Comparison of ENCODE assay signal across 1 cellular context in genomic region chr3:120469440-120470415, GRCh38.
TF ChIP-seq lines count a peak whose summit lies in the region.

No MANE protein-coding gene starts in this region.

TF ChIP-seq in HCT116, 20 proteins besides CTCF, POLR2A, EP300 and RAD21 (continued from another document):
- TF ChIP-seq REST (IDR thresholded peaks at IDR 0.05; ENCODE audit: low read depth): no peak
- TF ChIP-seq SRF (IDR thresholded peaks at IDR 0.05; ENCODE audit: low read depth): peak; percentile 91
- TF ChIP-seq FOSL1 (IDR thresholded peaks at IDR 0.05; ENCODE audit: low read depth): peak; percentile 82
- TF ChIP-seq JUND (IDR thresholded peaks at IDR 0.05): peak; percentile 89
- TF ChIP-seq CEBPB (IDR thresholded peaks at IDR 0.05; ENCODE audit: low read depth): peak; percentile 72
- TF ChIP-seq ZFX (IDR thresholded peaks at IDR 0.05): no peak
- TF ChIP-seq EGR1 (IDR thresholded peaks at IDR 0.05; ENCODE audit: low read depth): no peak
- peak; percentile 73 for TF ChIP-seq YY1 (IDR thresholded peaks at IDR 0.05; ENCODE audit: extremely low read depth, insufficient replicate concordance, low read depth, low read length)
- TF ChIP-seq EZH2 (IDR thresholded peaks at IDR 0.05): no peak
- no peak for TF ChIP-seq EZH2phosphoT487 (IDR thresholded peaks at IDR 0.05; ENCODE audit: borderline replicate concordance)
- TF ChIP-seq MAX (IDR thresholded peaks at IDR 0.05): no peak; the same call in 1 of the 2 replicates
- TF ChIP-seq ELF1 (IDR thresholded peaks at IDR 0.05; ENCODE audit: borderline replicate concordance, low read depth): no peak
- TF ChIP-seq ATF3 (IDR thresholded peaks at IDR 0.05): no peak
- peak; percentile 94; the same call in 1 of the 2 replicates for TF ChIP-seq CBX3 (IDR thresholded peaks at IDR 0.05; ENCODE audit: low read depth)
- TF ChIP-seq TCF7L2 (IDR thresholded peaks at IDR 0.05; ENCODE audit: borderline replicate concordance, extremely low read depth, insufficient read depth, insufficient read length): no peak
TF ChIP-seq in HCT116: peak in this region for 8.
